1 cellular context compared by ENCODE assay signal in the genomic region with DNA sequence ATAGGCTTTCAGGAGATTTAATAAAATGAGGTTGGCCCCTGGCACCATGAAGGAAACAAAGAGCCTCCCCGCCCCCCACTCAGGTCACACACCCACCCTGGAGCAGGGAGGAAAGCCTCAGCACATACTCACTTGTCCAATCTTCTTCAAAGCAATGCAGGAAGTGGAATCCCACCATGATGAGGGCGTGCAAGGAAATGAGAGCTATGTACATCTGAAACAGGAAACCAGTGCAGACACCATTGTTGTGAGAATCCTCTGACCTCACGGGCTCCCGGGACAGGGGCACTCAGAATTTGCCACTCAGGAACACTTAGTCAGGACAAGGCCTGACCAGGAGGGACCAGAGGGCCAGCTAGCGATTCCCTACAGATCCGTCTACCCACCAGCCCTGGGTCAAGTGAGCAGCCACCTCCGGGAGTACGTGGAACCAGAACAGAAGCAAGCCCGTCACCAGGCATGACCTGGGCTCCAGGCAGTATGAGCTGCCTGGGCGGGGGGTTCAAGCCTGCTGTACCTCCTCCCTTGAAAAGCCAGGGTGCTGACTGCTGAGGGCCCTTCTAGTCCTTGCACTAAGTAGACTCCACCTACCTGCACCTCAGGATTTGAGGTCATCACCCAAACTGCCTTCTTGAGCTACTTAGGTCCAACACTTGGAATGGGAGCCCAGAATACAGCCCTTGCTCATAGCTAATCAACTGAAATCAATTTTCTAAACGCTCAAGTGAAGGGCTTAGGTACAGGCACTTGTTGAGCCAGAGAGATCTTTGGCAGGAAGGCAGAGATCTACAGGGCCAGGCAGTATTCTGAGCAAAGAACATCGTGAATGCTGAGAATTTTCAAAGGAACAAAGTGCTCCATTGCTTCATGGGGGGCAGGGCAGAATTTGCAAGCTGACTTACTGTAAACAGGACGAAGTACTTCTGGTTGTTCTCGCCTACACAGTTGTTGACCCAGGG.
TF ChIP-seq lines count a peak whose summit lies in the region.

No MANE protein-coding gene starts in this region.

TF ChIP-seq in GM23338, 12 proteins besides CTCF, POLR2A, EP300 and RAD21:
- TF ChIP-seq, protein P1, sequence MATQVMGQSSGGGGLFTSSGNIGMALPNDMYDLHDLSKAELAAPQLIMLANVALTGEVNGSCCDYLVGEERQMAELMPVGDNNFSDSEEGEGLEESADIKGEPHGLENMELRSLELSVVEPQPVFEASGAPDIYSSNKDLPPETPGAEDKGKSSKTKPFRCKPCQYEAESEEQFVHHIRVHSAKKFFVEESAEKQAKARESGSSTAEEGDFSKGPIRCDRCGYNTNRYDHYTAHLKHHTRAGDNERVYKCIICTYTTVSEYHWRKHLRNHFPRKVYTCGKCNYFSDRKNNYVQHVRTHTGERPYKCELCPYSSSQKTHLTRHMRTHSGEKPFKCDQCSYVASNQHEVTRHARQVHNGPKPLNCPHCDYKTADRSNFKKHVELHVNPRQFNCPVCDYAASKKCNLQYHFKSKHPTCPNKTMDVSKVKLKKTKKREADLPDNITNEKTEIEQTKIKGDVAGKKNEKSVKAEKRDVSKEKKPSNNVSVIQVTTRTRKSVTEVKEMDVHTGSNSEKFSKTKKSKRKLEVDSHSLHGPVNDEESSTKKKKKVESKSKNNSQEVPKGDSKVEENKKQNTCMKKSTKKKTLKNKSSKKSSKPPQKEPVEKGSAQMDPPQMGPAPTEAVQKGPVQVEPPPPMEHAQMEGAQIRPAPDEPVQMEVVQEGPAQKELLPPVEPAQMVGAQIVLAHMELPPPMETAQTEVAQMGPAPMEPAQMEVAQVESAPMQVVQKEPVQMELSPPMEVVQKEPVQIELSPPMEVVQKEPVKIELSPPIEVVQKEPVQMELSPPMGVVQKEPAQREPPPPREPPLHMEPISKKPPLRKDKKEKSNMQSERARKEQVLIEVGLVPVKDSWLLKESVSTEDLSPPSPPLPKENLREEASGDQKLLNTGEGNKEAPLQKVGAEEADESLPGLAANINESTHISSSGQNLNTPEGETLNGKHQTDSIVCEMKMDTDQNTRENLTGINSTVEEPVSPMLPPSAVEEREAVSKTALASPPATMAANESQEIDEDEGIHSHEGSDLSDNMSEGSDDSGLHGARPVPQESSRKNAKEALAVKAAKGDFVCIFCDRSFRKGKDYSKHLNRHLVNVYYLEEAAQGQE (IDR thresholded peaks at IDR 0.05; ENCODE audit: unreplicated experiment): no peak
- TF ChIP-seq, protein P2, sequence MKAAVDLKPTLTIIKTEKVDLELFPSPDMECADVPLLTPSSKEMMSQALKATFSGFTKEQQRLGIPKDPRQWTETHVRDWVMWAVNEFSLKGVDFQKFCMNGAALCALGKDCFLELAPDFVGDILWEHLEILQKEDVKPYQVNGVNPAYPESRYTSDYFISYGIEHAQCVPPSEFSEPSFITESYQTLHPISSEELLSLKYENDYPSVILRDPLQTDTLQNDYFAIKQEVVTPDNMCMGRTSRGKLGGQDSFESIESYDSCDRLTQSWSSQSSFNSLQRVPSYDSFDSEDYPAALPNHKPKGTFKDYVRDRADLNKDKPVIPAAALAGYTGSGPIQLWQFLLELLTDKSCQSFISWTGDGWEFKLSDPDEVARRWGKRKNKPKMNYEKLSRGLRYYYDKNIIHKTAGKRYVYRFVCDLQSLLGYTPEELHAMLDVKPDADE (IDR thresholded peaks at IDR 0.05): no peak
- TF ChIP-seq JUNB (IDR thresholded peaks at IDR 0.05; ENCODE audit: unreplicated experiment) (no peak), ZNF114 (CRISPR knock-in tag; IDR thresholded peaks at IDR 0.05) (no peak), POLR2AphosphoS5 (IDR thresholded peaks at IDR 0.05; ENCODE audit: low read depth) (no peak), EZH2 (IDR thresholded peaks at IDR 0.05; ENCODE audit: low read depth, unreplicated experiment) (no peak), ZNF331 (CRISPR knock-in tag; IDR thresholded peaks at IDR 0.05; ENCODE audit: low read depth) (no peak), NANOG (IDR thresholded peaks at IDR 0.05; ENCODE audit: borderline replicate concordance) (no peak), STAT1 (IDR thresholded peaks at IDR 0.05; ENCODE audit: unreplicated experiment) (no peak), CREB1 (CRISPR knock-in tag; IDR thresholded peaks at IDR 0.05; ENCODE audit: low read depth) (no peak), EZH2phosphoT487 (IDR thresholded peaks at IDR 0.05; ENCODE audit: unreplicated experiment) (no peak)
- TF ChIP-seq, protein P3, sequence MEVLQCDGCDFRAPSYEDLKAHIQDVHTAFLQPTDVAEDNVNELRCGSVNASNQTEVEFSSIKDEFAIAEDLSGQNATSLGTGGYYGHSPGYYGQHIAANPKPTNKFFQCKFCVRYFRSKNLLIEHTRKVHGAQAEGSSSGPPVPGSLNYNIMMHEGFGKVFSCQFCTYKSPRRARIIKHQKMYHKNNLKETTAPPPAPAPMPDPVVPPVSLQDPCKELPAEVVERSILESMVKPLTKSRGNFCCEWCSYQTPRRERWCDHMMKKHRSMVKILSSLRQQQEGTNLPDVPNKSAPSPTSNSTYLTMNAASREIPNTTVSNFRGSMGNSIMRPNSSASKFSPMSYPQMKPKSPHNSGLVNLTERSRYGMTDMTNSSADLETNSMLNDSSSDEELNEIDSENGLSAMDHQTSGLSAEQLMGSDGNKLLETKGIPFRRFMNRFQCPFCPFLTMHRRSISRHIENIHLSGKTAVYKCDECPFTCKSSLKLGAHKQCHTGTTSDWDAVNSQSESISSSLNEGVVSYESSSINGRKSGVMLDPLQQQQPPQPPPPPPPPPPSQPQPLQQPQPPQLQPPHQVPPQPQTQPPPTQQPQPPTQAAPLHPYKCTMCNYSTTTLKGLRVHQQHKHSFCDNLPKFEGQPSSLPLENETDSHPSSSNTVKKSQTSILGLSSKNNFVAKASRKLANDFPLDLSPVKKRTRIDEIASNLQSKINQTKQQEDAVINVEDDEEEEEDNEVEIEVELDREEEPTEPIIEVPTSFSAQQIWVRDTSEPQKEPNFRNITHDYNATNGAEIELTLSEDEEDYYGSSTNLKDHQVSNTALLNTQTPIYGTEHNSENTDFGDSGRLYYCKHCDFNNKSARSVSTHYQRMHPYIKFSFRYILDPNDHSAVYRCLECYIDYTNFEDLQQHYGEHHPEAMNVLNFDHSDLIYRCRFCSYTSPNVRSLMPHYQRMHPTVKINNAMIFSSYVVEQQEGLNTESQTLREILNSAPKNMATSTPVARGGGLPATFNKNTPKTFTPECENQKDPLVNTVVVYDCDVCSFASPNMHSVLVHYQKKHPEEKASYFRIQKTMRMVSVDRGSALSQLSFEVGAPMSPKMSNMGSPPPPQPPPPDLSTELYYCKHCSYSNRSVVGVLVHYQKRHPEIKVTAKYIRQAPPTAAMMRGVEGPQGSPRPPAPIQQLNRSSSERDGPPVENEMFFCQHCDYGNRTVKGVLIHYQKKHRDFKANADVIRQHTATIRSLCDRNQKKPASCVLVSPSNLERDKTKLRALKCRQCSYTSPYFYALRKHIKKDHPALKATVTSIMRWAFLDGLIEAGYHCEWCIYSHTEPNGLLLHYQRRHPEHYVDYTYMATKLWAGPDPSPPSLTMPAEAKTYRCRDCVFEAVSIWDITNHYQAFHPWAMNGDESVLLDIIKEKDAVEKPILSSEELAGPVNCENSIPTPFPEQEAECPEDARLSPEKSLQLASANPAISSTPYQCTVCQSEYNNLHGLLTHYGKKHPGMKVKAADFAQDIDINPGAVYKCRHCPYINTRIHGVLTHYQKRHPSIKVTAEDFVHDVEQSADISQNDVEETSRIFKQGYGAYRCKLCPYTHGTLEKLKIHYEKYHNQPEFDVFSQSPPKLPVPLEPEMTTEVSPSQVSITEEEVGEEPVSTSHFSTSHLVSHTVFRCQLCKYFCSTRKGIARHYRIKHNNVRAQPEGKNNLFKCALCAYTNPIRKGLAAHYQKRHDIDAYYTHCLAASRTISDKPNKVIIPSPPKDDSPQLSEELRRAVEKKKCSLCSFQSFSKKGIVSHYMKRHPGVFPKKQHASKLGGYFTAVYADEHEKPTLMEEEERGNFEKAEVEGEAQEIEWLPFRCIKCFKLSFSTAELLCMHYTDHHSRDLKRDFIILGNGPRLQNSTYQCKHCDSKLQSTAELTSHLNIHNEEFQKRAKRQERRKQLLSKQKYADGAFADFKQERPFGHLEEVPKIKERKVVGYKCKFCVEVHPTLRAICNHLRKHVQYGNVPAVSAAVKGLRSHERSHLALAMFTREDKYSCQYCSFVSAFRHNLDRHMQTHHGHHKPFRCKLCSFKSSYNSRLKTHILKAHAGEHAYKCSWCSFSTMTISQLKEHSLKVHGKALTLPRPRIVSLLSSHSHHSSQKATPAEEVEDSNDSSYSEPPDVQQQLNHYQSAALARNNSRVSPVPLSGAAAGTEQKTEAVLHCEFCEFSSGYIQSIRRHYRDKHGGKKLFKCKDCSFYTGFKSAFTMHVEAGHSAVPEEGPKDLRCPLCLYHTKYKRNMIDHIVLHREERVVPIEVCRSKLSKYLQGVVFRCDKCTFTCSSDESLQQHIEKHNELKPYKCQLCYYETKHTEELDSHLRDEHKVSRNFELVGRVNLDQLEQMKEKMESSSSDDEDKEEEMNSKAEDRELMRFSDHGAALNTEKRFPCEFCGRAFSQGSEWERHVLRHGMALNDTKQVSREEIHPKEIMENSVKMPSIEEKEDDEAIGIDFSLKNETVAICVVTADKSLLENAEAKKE (CRISPR knock-in tag; IDR thresholded peaks at IDR 0.05): no peak
